9 cellular contexts compared by ENCODE assay signal in genomic region chr17:36149296-36149820, GRCh38. TPM values are rescaled to one million over a fixed set of nuclear protein-coding genes. Genes with fewer than 3 reads are reported as not detected.
DNase-seq lines count a peak whose midpoint lies in the region; ATAC-seq and TF ChIP-seq lines count a peak whose summit lies in the region.
"Had no signal": no experiment of that assay in that cellular context is flagged by ENCODE, and none has a peak within 500 bp of the region (broad histone marks: within the 10 kb centered on the region; RNA-seq: fewer than 3 reads in every experiment).

No MANE protein-coding gene starts in this region.

- no peaks in the 10 kb centered on the region for H3K9me3 Mint-ChIP-seq in CD14-positive monocyte
- H3K9me3 Mint-ChIP-seq: IgD-negative memory B cell had no signal

- TF ChIP-seq CTCF in CD14-positive monocyte (IDR thresholded peaks at IDR 0.05) = peak; percentile 50
- peak; percentile 7 for TF ChIP-seq CTCF in mucosa of descending colon (IDR thresholded peaks at IDR 0.05)

- no peaks in the 10 kb centered on the region for H3K9me3 ChIP-seq in mucosa of descending colon

- intact Hi-C loops in CD14-positive monocyte (cut with micrococcal nuclease) = loop anchor here (2.0 to 5.0 kb wide), 3 partner anchors 77 to 182 kb away; no protein-coding TSS in a partner anchor
- intact Hi-C loops in mucosa of descending colon (cut with DNase I, micrococcal nuclease) = loop anchor here (5.0 to 10.0 kb wide), 2 partner anchors 37 to 175 kb away; no protein-coding TSS in a partner anchor

- DNase-seq in CD14-positive monocyte (ENCODE audit: low spot score) (no peak), astrocyte of the hippocampus (ENCODE audit: low read depth, low spot score) (peak; percentile 76), mucosa of descending colon (peak in 1 of 3 donors; percentile 44), LoVo (ENCODE audit: low spot score) (no peak), SKM-1 treated with dmso at 0.1 percent for 144 hours (lab: John Stamatoyannopoulos, UW; ENCODE audit: unreplicated experiment) (no peak), D341Med (ENCODE audit: low spot score) (no peak), kidney glomerular epithelial cell (lab: John Stamatoyannopoulos, UW) (no peak)

- H3K36me3 ChIP-seq in mucosa of descending colon (ENCODE audit: low read depth) = no peaks in the 10 kb centered on the region

- no peak overlapping the region for H3K27ac Mint-ChIP-seq in CD14-positive monocyte
- H3K27ac Mint-ChIP-seq: IgD-negative memory B cell had no signal

- peaks cover 9% of the 10 kb centered on the region for H3K4me1 ChIP-seq in mucosa of descending colon (ENCODE audit: low read depth)

- H3K4me3 ChIP-seq in mucosa of descending colon = no peak overlapping the region

- peaks cover 15% of the 10 kb centered on the region for H3K4me1 Mint-ChIP-seq in CD14-positive monocyte

- H3K27me3 Mint-ChIP-seq in CD14-positive monocyte (ENCODE audit: low read depth in 3 of 3) = peaks cover 0 to 6% (median 4%) of the 10 kb centered on the region in 3 donors

- ATAC-seq in HG03565 (IDR thresholded peaks at IDR 0.05; ENCODE audit: unreplicated experiment) (peak; percentile 13), mucosa of descending colon (no peak)

- peak overlapping the region in 1 of 2 donors; percentile 63 for H3K4me3 Mint-ChIP-seq in CD14-positive monocyte
- H3K4me3 Mint-ChIP-seq: IgD-negative memory B cell had no signal

- no peaks in the 10 kb centered on the region for H3K36me3 Mint-ChIP-seq in CD14-positive monocyte
- H3K36me3 Mint-ChIP-seq: IgD-negative memory B cell had no signal

RNA-seq across cellular contexts. Expression of gene TBC1D3B, which starts 27.1 kb away (rescaled TPM):
- polyA plus RNA-seq in CD14-positive monocyte = not detected
- total RNA-seq in mucosa of descending colon = 10 to 100 TPM in 2 of 3 donors, 1 to 10 TPM in 1; 8.0 to 12.9 (median 10.8) TPM

RNA-seq across cellular contexts. Expression of gene CCL4, which starts 45.7 kb away (rescaled TPM):
- 10 to 100 TPM; 40.6 to 41.7 TPM for polyA plus RNA-seq in CD14-positive monocyte
- total RNA-seq in mucosa of descending colon = 1 to 10 TPM; 3.7 to 8.8 (median 4.1) TPM

RNA-seq across cellular contexts. Expression of gene CCL3L1, which starts 47.2 kb away (rescaled TPM):
- polyA plus RNA-seq in CD14-positive monocyte = 100 to 1,000 TPM in 1 of 2 donors, 10 to 100 TPM in 1; 57.7 to 137 TPM
- 1 to 10 TPM in 1 of 3 donors, under 1 TPM in 1, not detected in 1; 0.66 to 1.4 TPM for total RNA-seq in mucosa of descending colon

RNA-seq across cellular contexts. Expression of gene CCL3, which starts 59.4 kb away (rescaled TPM):
- 100 to 1,000 TPM; 161 to 190 TPM for polyA plus RNA-seq in CD14-positive monocyte
- 1 to 10 TPM; 1.5 to 4.3 (median 4.1) TPM for total RNA-seq in mucosa of descending colon
